8 cellular contexts compared by ENCODE assay signal in the genomic region with DNA sequence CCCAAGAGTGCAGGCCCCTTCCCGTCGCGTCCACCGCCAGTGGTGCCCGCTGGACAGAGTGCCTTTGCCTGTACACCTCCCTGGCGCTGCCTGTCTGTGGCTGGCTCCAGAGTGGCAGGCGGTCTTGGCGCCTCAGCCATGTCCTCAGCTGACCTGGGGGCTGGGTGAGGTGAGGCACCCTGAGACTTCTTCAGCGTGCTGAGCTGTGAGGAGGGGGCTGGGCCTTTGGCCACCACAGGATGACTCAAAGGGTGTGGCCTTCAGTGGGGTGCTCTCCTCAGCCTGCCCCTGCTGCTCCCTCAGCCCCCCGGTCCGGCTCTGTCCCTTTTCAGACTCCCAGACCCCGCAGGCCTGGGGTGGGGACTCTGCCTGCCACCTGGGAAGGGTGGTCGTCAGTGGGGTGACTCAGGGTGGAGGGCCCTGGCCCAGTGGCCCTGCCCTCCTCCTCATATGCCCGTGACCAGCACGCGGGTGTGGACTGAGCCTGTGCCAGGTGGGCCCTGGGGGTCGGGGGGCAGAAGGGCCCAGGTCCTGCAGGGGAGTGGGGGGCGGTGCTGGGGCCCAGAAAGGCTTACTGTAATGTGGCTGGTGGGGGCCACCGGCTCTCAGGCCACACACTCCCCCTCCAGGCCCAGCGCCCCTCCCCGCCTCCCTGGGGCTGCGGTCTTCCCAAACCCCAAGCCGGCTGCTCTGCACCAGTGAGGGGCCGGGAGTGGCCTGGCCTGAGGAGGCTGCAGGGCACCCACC. TPM values are rescaled to one million over a fixed set of nuclear protein-coding genes. Genes with fewer than 3 reads are reported as not detected.
DNase-seq lines count a peak whose midpoint lies in the region; ATAC-seq and TF ChIP-seq lines count a peak whose summit lies in the region.

No MANE protein-coding gene starts in this region.

- peak in 3 of 10 experiments; percentile 39 to 46 (median 41) for DNase-seq in CD4-positive, alpha-beta T cell
- peak; percentile 75 for DNase-seq in MG63
- peak; percentile 78 for DNase-seq in amniotic epithelial cell (ENCODE audit: low read depth)
- DNase-seq in iris pigment epithelial cell (ENCODE audit: low read depth) = peak; percentile 37
- no peak for DNase-seq in NCI-H345 treated with DMSO at 0.1 percent for 48 hours (lab: John Stamatoyannopoulos, UW; ENCODE audit: unreplicated experiment)

- no peak for ATAC-seq in CD4-positive, alpha-beta T cell (ENCODE audit: poor library complexity)
- no peak for ATAC-seq in HG03521 (IDR thresholded peaks at IDR 0.05; ENCODE audit: unreplicated experiment)
- ATAC-seq in GM21529 (IDR thresholded peaks at IDR 0.05; ENCODE audit: unreplicated experiment) = no peak

- intact Hi-C loops in CD4-positive, alpha-beta T cell (cut with DNase I, micrococcal nuclease) = loop anchor here in 1 of 2 experiments (10.0 kb wide), 1 partner anchor 260 kb away; no protein-coding TSS in a partner anchor

- H3K27me3 Mint-ChIP-seq in CD4-positive, alpha-beta T cell = no peaks in the 10 kb centered on the region

- H3K4me3 ChIP-seq in MG63 (peak overlapping the region; percentile 60), subcutaneous abdominal adipose tissue (ENCODE audit: low read depth in 1 of 5, low read length in 5 of 5) (peak overlapping the region in 4 of 5 donors; percentile 50 to 69 (median 64))

- peak overlapping the region; percentile 54 for H3K4me3 Mint-ChIP-seq in CD4-positive, alpha-beta T cell

- no peak for TF ChIP-seq CTCF in CD4-positive, alpha-beta T cell (IDR thresholded peaks at IDR 0.05)

- peaks cover 9 to 77% (median 64%) of the 10 kb centered on the region in 5 donors for H3K4me1 ChIP-seq in subcutaneous abdominal adipose tissue (ENCODE audit: control insufficient read depth in 5 of 5, insufficient read depth in 5 of 5, low read length in 5 of 5)

- H3K27ac ChIP-seq in CD4-positive, alpha-beta T cell (ENCODE audit: low read depth, low read length) = peak overlapping the region; percentile 88
- H3K27ac ChIP-seq in subcutaneous abdominal adipose tissue (ENCODE audit: low read depth, low read length) = peak overlapping the region; percentile 94

- peak overlapping the region; percentile 4 to 95 (median 88) for H3K9ac ChIP-seq in subcutaneous abdominal adipose tissue (ENCODE audit: low read length in 5 of 5)

- H3K36me3 ChIP-seq in MG63 (no peaks in the 10 kb centered on the region), subcutaneous abdominal adipose tissue (ENCODE audit: control insufficient read depth in 5 of 5, insufficient read depth in 5 of 5, low read length in 5 of 5) (no peaks in the 10 kb centered on the region)

- H3K27ac Mint-ChIP-seq in CD4-positive, alpha-beta T cell = peak overlapping the region; percentile 74

- no peaks in the 10 kb centered on the region for H3K27me3 ChIP-seq in CD4-positive, alpha-beta T cell (ENCODE audit: control insufficient read depth, insufficient read depth, low read length)
- H3K27me3 ChIP-seq in MG63 = no peaks in the 10 kb centered on the region
- H3K27me3 ChIP-seq in subcutaneous abdominal adipose tissue (ENCODE audit: control insufficient read depth in 5 of 5, insufficient read depth in 4 of 5, low read length in 5 of 5) = no peaks in the 10 kb centered on the region

- peaks cover 26% of the 10 kb centered on the region for H3K4me1 Mint-ChIP-seq in CD4-positive, alpha-beta T cell (ENCODE audit: low read depth)

- CTCF ChIA-PET in CD4-positive, alpha-beta T cell (lab: Charles Lee) = interaction anchor here (2.5 kb wide), 1 partner anchor 96 kb away, joined by 14 read pairs; no protein-coding TSS in a partner anchor

- POLR2A ChIA-PET in CD4-positive, alpha-beta T cell (lab: Charles Lee) = interaction anchor here (1.8 to 2.3 kb wide), 2 partner anchors 27 to 33 kb away, joined by 8 to 14 read pairs; a partner anchor contains a TSS

- H3K36me3 Mint-ChIP-seq in CD4-positive, alpha-beta T cell (ENCODE audit: low read depth) = no peaks in the 10 kb centered on the region

- no peaks in the 10 kb centered on the region for H3K9me3 Mint-ChIP-seq in CD4-positive, alpha-beta T cell

- H3K9me3 ChIP-seq in CD4-positive, alpha-beta T cell (ENCODE audit: control insufficient read depth, low read length) = no peaks in the 10 kb centered on the region
- H3K9me3 ChIP-seq in MG63 (no peaks in the 10 kb centered on the region), subcutaneous abdominal adipose tissue (ENCODE audit: control insufficient read depth in 5 of 5, low read length in 5 of 5) (no peaks in the 10 kb centered on the region)

RNA-seq across cellular contexts. Expression of a gene that starts 15.9 kb away (rescaled TPM):
- total RNA-seq in CD4-positive, alpha-beta T cell = 10 to 100 TPM; 21.2 to 23.3 TPM
- total RNA-seq in MG63 (2014; rRNA removed; shearing (Covaris generic); ENCODE audit: low replicate concordance) = 41.8 and 71.8 TPM in 2 replicates

RNA-seq across cellular contexts. Expression of a gene that starts 16.1 kb away (rescaled TPM):
- 10 to 100 TPM; 13.5 to 14.6 TPM for total RNA-seq in CD4-positive, alpha-beta T cell
- total RNA-seq in MG63 (2014; rRNA removed; shearing (Covaris generic); ENCODE audit: low replicate concordance) = 14.1 and 34.2 TPM in 2 replicates

RNA-seq across cellular contexts. Expression of a gene that starts 26.3 kb away (rescaled TPM):
- 100 to 1,000 TPM; 224 to 230 TPM for total RNA-seq in CD4-positive, alpha-beta T cell
- 29.3 and 37.1 TPM in 2 replicates for total RNA-seq in MG63 (2014; rRNA removed; shearing (Covaris generic); ENCODE audit: low replicate concordance)
